Comparison of ENCODE assay signal across 1 cellular context in genomic region chr9:16873131-16873787, GRCh38.
TF ChIP-seq lines count a peak whose summit lies in the region.

No MANE protein-coding gene starts in this region.

TF ChIP-seq in IMR-90, 13 proteins besides CTCF, POLR2A, EP300 and RAD21 (continued from another document):
- TF ChIP-seq ELK1 (IDR thresholded peaks at IDR 0.05; ENCODE audit: borderline replicate concordance, low read depth, low read length) (no peak), RCOR1 (IDR thresholded peaks at IDR 0.05; ENCODE audit: insufficient replicate concordance, low read length) (no peak)
